Comparison of ENCODE assay signal across 25 cellular contexts in the genomic region with DNA sequence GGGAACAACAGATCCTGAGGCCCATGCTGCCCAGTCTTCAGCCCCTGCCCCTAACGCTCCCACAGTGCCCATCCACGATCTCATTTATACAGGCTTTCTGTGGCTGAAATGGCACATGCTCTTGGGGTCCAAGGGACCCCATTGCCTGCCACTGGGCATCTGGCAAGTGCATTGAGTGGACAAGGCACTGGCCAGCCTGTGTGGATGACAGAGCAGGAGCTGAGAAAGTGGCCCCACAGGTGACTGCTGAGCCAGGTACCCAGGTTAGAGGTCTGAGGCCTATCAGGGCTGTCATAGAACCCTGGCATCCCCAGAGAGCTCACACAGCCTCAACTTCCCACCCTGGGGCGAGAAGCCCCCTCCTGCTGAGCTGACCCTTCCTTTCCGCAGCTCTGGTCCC.
DNase-seq lines count a peak whose midpoint lies in the region; ATAC-seq, FAIRE-seq and TF ChIP-seq lines count a peak whose summit lies in the region.
"Had no signal": no experiment of that assay in that cellular context is flagged by ENCODE, and none has a peak within 500 bp of the region (broad histone marks: within the 10 kb centered on the region; RNA-seq: fewer than 3 reads in every experiment).

No MANE protein-coding gene starts in this region.

- H2AFZ ChIP-seq in mesenchymal stem cell (ENCODE audit: low read depth, low read length), result no peak overlapping the region
- H2AFZ ChIP-seq: GM23248 had no signal

- no peak for TF ChIP-seq POLR2A in spleen (IDR thresholded peaks at IDR 0.05)

- no peak overlapping the region for H3K18ac ChIP-seq in mesenchymal stem cell (ENCODE audit: low read depth in 1 of 2, low read length in 2 of 2)

- TF ChIP-seq CTCF in spleen (IDR thresholded peaks at IDR 0.05 in 8 of 11, conservative IDR thresholded peaks at IDR 0.05 in 3 of 11) (no peak), kidney (IDR thresholded peaks at IDR 0.05; ENCODE audit: borderline replicate concordance, extremely low read depth, insufficient read depth) (no peak), foreskin fibroblast (IDR thresholded peaks at IDR 0.05; ENCODE audit: low read depth, low read length) (no peak)

- no peak overlapping the region for H2BK15ac ChIP-seq in mesenchymal stem cell (ENCODE audit: low read depth, poor library complexity, severe bottlenecking)

- peak overlapping the region; percentile 90 for H2AK5ac ChIP-seq in mesenchymal stem cell (ENCODE audit: low read length, severe bottlenecking)

- no peak overlapping the region for H3K4me3 Mint-ChIP-seq in activated CD8-positive, alpha-beta memory T cell treated with anti-CD3 and anti-CD28 coated beads, Interleukin-2, amount 10 ng/mL, durations not matched to agents 7 days and 5 days
- H3K4me3 Mint-ChIP-seq: B cell; CD14-positive monocyte; CD4-positive, alpha-beta T cell; CD8-positive, alpha-beta memory T cell had no signal

- peak overlapping the region; percentile 49 for H3K27ac ChIP-seq in mesenchymal stem cell (ENCODE audit: low read length, poor library complexity, severe bottlenecking)
- H3K27ac ChIP-seq in spleen, result no peak overlapping the region
- no peak overlapping the region for H3K27ac ChIP-seq in kidney (ENCODE audit: low read depth in 2 of 2, low read length in 2 of 2)
- H3K27ac ChIP-seq: 22Rv1, BLaER1, GM23248 had no signal

- H3K9me3 ChIP-seq in mesenchymal stem cell (ENCODE audit: control insufficient read depth, low read length) (peaks cover 5% of the 10 kb centered on the region), spleen (peaks cover 0 to 24% (median 15%) of the 10 kb centered on the region in 8 donors), kidney (ENCODE audit: control insufficient read depth in 1 of 2, low read length in 2 of 2) (no peaks in the 10 kb centered on the region)

- no peak overlapping the region for H2BK5ac ChIP-seq in mesenchymal stem cell (ENCODE audit: low read depth, low read length, poor library complexity, severe bottlenecking)

- H3K9me3 Mint-ChIP-seq in activated CD8-positive, alpha-beta memory T cell treated with anti-CD3 and anti-CD28 coated beads, Interleukin-2, amount 10 ng/mL, durations not matched to agents 7 days and 5 days (ENCODE audit: low read depth), result peaks cover 6% of the 10 kb centered on the region

- CTCF ChIA-PET in activated CD8-positive, alpha-beta memory T cell treated with anti-CD3 and anti-CD28 coated beads, Interleukin-2, amount 10 ng/mL, durations not matched to agents 7 days and 5 days (lab: Charles Lee), result no interaction called here

- no peak overlapping the region for H2BK120ac ChIP-seq in mesenchymal stem cell (ENCODE audit: low read depth, low read length)

- no peak overlapping the region for H3K23ac ChIP-seq in mesenchymal stem cell (ENCODE audit: low read length in 2 of 2)

- H3K4me1 ChIP-seq in mesenchymal stem cell (ENCODE audit: control insufficient read depth, insufficient read depth, low read depth, low read length), result peaks cover 29% of the 10 kb centered on the region
- H3K4me1 ChIP-seq in spleen, result no peaks in the 10 kb centered on the region
- H3K4me1 ChIP-seq in kidney (ENCODE audit: control insufficient read depth in 1 of 2, insufficient read depth in 1 of 2, low read depth in 1 of 2, low read length in 2 of 2), result no peaks in the 10 kb centered on the region

- H3K79me1 ChIP-seq in mesenchymal stem cell (replicated peaks; ENCODE audit: low read length, poor library complexity, severe bottlenecking), result no peaks in the 10 kb centered on the region

- H2BK12ac ChIP-seq in mesenchymal stem cell (ENCODE audit: low read length in 2 of 2), result no peak overlapping the region

- no peaks in the 10 kb centered on the region for H3K27me3 Mint-ChIP-seq in activated CD8-positive, alpha-beta memory T cell treated with anti-CD3 and anti-CD28 coated beads, Interleukin-2, amount 10 ng/mL, durations not matched to agents 7 days and 5 days
- H3K27me3 Mint-ChIP-seq: B cell had no signal

- no peak overlapping the region for H3K27ac Mint-ChIP-seq in activated CD8-positive, alpha-beta memory T cell treated with anti-CD3 and anti-CD28 coated beads, Interleukin-2, amount 10 ng/mL, durations not matched to agents 7 days and 5 days
- H3K27ac Mint-ChIP-seq: B cell; CD4-positive, alpha-beta T cell; CD8-positive, alpha-beta memory T cell had no signal

- no peak for ATAC-seq in activated CD8-positive, alpha-beta memory T cell treated with anti-CD3 and anti-CD28 coated beads, Interleukin-2, amount 10 ng/mL, durations not matched to agents 7 days and 5 days
- ATAC-seq: GM12878, HCT116 had no signal

- no peaks in the 10 kb centered on the region for H3K36me3 Mint-ChIP-seq in activated CD8-positive, alpha-beta memory T cell treated with anti-CD3 and anti-CD28 coated beads, Interleukin-2, amount 10 ng/mL, durations not matched to agents 7 days and 5 days
- H3K36me3 Mint-ChIP-seq: CD14-positive monocyte had no signal

- H3K4me1 Mint-ChIP-seq in activated CD8-positive, alpha-beta memory T cell treated with anti-CD3 and anti-CD28 coated beads, Interleukin-2, amount 10 ng/mL, durations not matched to agents 7 days and 5 days, result no peaks in the 10 kb centered on the region
- H3K4me1 Mint-ChIP-seq: B cell; CD14-positive monocyte; CD8-positive, alpha-beta memory T cell had no signal

- DNase-seq in activated CD8-positive, alpha-beta memory T cell treated with anti-CD3 and anti-CD28 coated beads, Interleukin-2, amount 10 ng/mL, durations not matched to agents 7 days and 5 days, result peak; percentile 0
- DNase-seq in activated CD8-positive, alpha-beta memory T cell treated with anti-CD3 and anti-CD28 coated beads, Interleukin-2, amount 50 U/mL, for 48 hours, result no peak
- no peak for DNase-seq in mesenchymal stem cell
- peak; percentile 34 for DNase-seq in spleen
- no peak for DNase-seq in HPDE6-E6E7 (ENCODE audit: extremely low spot score)
- DNase-seq in kidney, result no peak
- no peak for DNase-seq in foreskin fibroblast
- DNase-seq: CD4-positive, alpha-beta T cell; CD8-positive, alpha-beta memory T cell; DMS 273 treated with DMSO at 0.1 percent for 48 hours; DMS79; EL; GDM1; H7 had no signal

- WGBS in mesenchymal stem cell, result 86% methylated on average over 4 of the region's 4 CpGs
- WGBS in spleen, 5 donors, result 80 to 97% (median 88%) methylated on average over 4 of the region's 4 CpGs

- H3K27me3 ChIP-seq in mesenchymal stem cell (ENCODE audit: control insufficient read depth in 1 of 2, insufficient read depth in 1 of 2, low read length in 2 of 2), result no peaks in the 10 kb centered on the region
- H3K27me3 ChIP-seq in spleen (replicated peaks in 1 of 7), result no peaks in the 10 kb centered on the region
- H3K27me3 ChIP-seq: BLaER1 had no signal

- intact Hi-C loops in spleen (cut with DNase I; ENCODE audit: low total_unique reads), result no loop called here
- intact Hi-C loops in kidney (cut with DNase I), result no loop called here

- no peak for FAIRE-seq in kidney (lab: Jason Lieb, UNC)
- FAIRE-seq: A204.1, D721Med, GM12878, GM19239, H1 had no signal

- no peak overlapping the region for H3K14ac ChIP-seq in mesenchymal stem cell (ENCODE audit: low read length in 2 of 2)

- no peak overlapping the region for H4K8ac ChIP-seq in mesenchymal stem cell (ENCODE audit: low read length)

- H3K4ac ChIP-seq in mesenchymal stem cell (ENCODE audit: low read depth in 1 of 2, low read length in 2 of 2), result no peak overlapping the region

- H3K4me3 ChIP-seq in mesenchymal stem cell (ENCODE audit: insufficient read depth in 1 of 2, low read depth in 1 of 2, low read length in 2 of 2), result no peak overlapping the region
- no peak overlapping the region for H3K4me3 ChIP-seq in spleen
- H3K4me3 ChIP-seq in kidney (ENCODE audit: low read length in 2 of 2), result no peak overlapping the region
- H3K4me3 ChIP-seq in foreskin fibroblast (ENCODE audit: low read depth in 1 of 2, low read length in 2 of 2), result no peak overlapping the region
- H3K4me3 ChIP-seq: BLaER1, GM12878, GM23248 had no signal

- no peak overlapping the region for H4K91ac ChIP-seq in mesenchymal stem cell (ENCODE audit: low read length)

- H3K4me2 ChIP-seq in mesenchymal stem cell (ENCODE audit: low read length, poor library complexity, severe bottlenecking), result no peak overlapping the region

- H3K36me3 ChIP-seq in mesenchymal stem cell (ENCODE audit: control insufficient read depth in 1 of 2, insufficient read depth in 2 of 2, low read depth in 1 of 2, low read length in 2 of 2) (no peaks in the 10 kb centered on the region), spleen (no peaks in the 10 kb centered on the region), kidney (ENCODE audit: control insufficient read depth in 1 of 2, insufficient read depth in 2 of 2, low read length in 2 of 2) (no peaks in the 10 kb centered on the region)
- H3K36me3 ChIP-seq: BLaER1 had no signal

- H3K9ac ChIP-seq in mesenchymal stem cell (ENCODE audit: low read length) (no peak overlapping the region), kidney (ENCODE audit: low read length in 2 of 2) (no peak overlapping the region)
- H3K9ac ChIP-seq: BLaER1, GM23248 had no signal

Comparison
In these comparisons a context has a peak if more than half of its experiments do, and no peak if none do; other contexts are left out.
1. DNase-seq: peak in activated CD8-positive, alpha-beta memory T cell treated with anti-CD3 and anti-CD28 coated beads, Interleukin-2, amount 10 ng/mL, durations not matched to agents 7 days and 5 days (single experiment) and spleen (single experiment); none in activated CD8-positive, alpha-beta memory T cell treated with anti-CD3 and anti-CD28 coated beads, Interleukin-2, amount 50 U/mL, for 48 hours (single experiment), mesenchymal stem cell (single experiment), HPDE6-E6E7 (single experiment), kidney (single experiment) and foreskin fibroblast (0 of 2).